Comparison of ENCODE assay signal across 1 cellular context in genomic region chr12:106205208-106206069, GRCh38.
TF ChIP-seq lines count a peak whose summit lies in the region.

No MANE protein-coding gene starts in this region.

TF ChIP-seq in IMR-90, 13 proteins besides CTCF, POLR2A, EP300 and RAD21 (continued from another document):
- no peak for TF ChIP-seq MAZ (IDR thresholded peaks at IDR 0.05; ENCODE audit: borderline replicate concordance, low read depth, low read length)
- TF ChIP-seq NFE2L2 (IDR thresholded peaks at IDR 0.05; ENCODE audit: low read depth, low read length) = no peak
- no peak for TF ChIP-seq BHLHE40 (IDR thresholded peaks at IDR 0.05; ENCODE audit: low read depth, low read length)
- TF ChIP-seq CEBPB (IDR thresholded peaks at IDR 0.05; ENCODE audit: low read depth, low read length) = no peak
- no peak for TF ChIP-seq CHD1 (IDR thresholded peaks at IDR 0.05; ENCODE audit: low read depth, low read length)
